Comparison of ENCODE assay signal across 8 cellular contexts in the genomic region with DNA sequence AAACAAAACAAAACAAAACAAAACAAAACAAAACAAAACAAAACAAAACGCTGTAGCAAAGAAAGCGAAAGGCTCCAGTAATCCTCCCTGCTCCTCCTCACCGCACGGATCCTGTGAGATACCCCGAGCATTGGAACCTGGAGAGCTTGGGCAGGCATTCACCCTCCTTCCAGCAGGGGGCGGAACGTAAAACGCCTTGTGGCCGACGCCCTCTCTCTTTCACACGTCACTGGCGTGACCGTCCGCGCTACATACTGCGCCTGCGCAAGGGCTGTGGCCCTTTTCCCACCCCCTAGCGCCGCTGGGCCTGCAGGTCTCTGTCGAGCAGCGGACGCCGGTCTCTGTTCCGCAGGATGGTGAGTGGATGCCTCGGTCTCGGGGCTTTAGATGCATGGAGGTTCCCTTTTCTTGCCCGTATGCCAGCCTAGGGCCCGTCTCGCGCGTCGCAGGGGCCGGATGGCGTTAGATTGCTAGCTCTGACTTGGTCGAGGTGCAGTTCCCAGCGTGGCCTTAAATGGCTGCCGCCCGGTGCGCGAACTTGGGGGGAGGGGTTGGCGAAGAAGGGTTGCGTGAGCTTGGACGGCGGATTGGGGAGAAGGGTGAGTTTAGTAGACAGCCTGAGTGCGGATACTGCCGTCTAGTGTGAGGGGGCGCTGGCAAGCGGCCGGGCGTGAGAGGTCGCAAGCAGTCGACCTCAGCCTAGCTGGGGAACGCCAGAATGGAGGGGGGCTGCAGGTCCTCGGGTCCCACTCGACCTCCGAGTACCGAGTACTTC. TPM values are rescaled to one million over a fixed set of nuclear protein-coding genes. Genes with fewer than 3 reads are reported as not detected.
DNase-seq lines count a peak whose midpoint lies in the region; ATAC-seq and TF ChIP-seq lines count a peak whose summit lies in the region.

A gene (plus strand): TSS at position 279 of the 775 bp plus-strand sequence. CDS start 75 bp downstream, at position 354.

- peak; percentile 95 for ATAC-seq in GM21515 (IDR thresholded peaks at IDR 0.05; ENCODE audit: unreplicated experiment)

- peak within 1 kb of the TSS; percentile 93 for H3K4me3 ChIP-seq in OCI-LY1 (ENCODE audit: low read depth, low read length, poor library complexity, severe bottlenecking)

- peak within 1 kb of the TSS; percentile 72 for H3K4me2 ChIP-seq in OCI-LY1 (ENCODE audit: low read length)

- no peaks in the 10 kb centered on the region for H3K9me3 ChIP-seq in OCI-LY1 (ENCODE audit: low read length)

- H3K36me3 ChIP-seq in OCI-LY1 (ENCODE audit: insufficient read depth, low read length) = peaks cover 49% of the 10 kb centered on the region

- peaks cover 37% of the 10 kb centered on the region for H3K4me1 ChIP-seq in OCI-LY1 (ENCODE audit: insufficient read depth, low read length, severe bottlenecking)

- H3K4me3 Mint-ChIP-seq in endothelial cell (ENCODE audit: unreplicated experiment) = peak within 1 kb of the TSS; percentile 97

- peaks cover 51% of the 10 kb centered on the region for H3K79me2 ChIP-seq in OCI-LY1 (ENCODE audit: insufficient read depth, low read length)

- H2AFZ ChIP-seq in OCI-LY1 (ENCODE audit: low read length) = 0 out of 2 replicates have a peak within 1 kb of the TSS, but pooled peaks have one; percentile 25

- H3K4me1 Mint-ChIP-seq in endothelial cell (ENCODE audit: unreplicated experiment) = peaks cover 25% of the 10 kb centered on the region

- H3K9me3 Mint-ChIP-seq in endothelial cell (ENCODE audit: unreplicated experiment) = no peaks in the 10 kb centered on the region

- peaks cover 21% of the 10 kb centered on the region for H3K36me3 Mint-ChIP-seq in endothelial cell (ENCODE audit: low read depth, unreplicated experiment)

- H3F3A ChIP-seq in OCI-LY1 (ENCODE audit: insufficient read depth, low read length) = peaks cover 4% of the 10 kb centered on the region

- TF ChIP-seq CTCF in OCI-LY1 (IDR thresholded peaks at IDR 0.05; ENCODE audit: low read length) (peak; percentile 77), endothelial cell (IDR thresholded peaks at IDR 0.05; ENCODE audit: unreplicated experiment) (peak; percentile 96)

- H3K27ac ChIP-seq in OCI-LY1 (ENCODE audit: low read depth, low read length, poor library complexity, severe bottlenecking) = peak within 1 kb of the TSS; percentile 74

- H3K9me2 ChIP-seq in OCI-LY1 (ENCODE audit: low read depth, low read length) = no peaks in the 10 kb centered on the region

- H3K27me3 Mint-ChIP-seq in endothelial cell (ENCODE audit: unreplicated experiment) = no peaks in the 10 kb centered on the region

- H3K27ac Mint-ChIP-seq in endothelial cell (ENCODE audit: unreplicated experiment) = peak within 1 kb of the TSS; percentile 87

- H4K20me1 ChIP-seq in OCI-LY1 (ENCODE audit: insufficient read depth, low read length) = no peaks in the 10 kb centered on the region

- H3K27me3 ChIP-seq in OCI-LY1 (ENCODE audit: insufficient read depth, low read length) = no peaks in the 10 kb centered on the region

- H3K9ac ChIP-seq in OCI-LY1 (ENCODE audit: low read length) = peak within 1 kb of the TSS; percentile 98

- peak; percentile 97 for DNase-seq in DMS114 treated with DMSO at 0.1 percent for 48 hours (lab: John Stamatoyannopoulos, UW; ENCODE audit: unreplicated experiment)
- DNase-seq in HuH-7 (ENCODE audit: low spot score) = peak; percentile 81
- peak; percentile 96 for DNase-seq in activated CD8-positive, alpha-beta memory T cell treated with anti-CD3 and anti-CD28 coated beads, Interleukin-2, amount 50 U/mL, for 4 hours
- DNase-seq in endothelial cell (ENCODE audit: low spot score) = peak; percentile 98
- DNase-seq in midbrain (lab: John Stamatoyannopoulos, UW) = peak; percentile 97
- DNase-seq in stimulated activated CD8-positive, alpha-beta memory T cell treated with anti-CD3 and anti-CD28 coated beads, Interleukin-2, amount 100 ng/mL, for 1 hour (ENCODE audit: low read depth in 2 of 2) = peak; percentile 93 to 96

RNA-seq across cellular contexts. Expression of the gene that starts here (rescaled TPM):
- total RNA-seq in endothelial cell (ENCODE audit: unreplicated experiment) = 1,318 TPM

Comparison
In these comparisons a context has a peak if more than half of its experiments do, and no peak if none do; other contexts are left out.
1. Peak in every context shown above with its lines: DNase-seq, ATAC-seq, H3K4me3 ChIP-seq and H3K27ac ChIP-seq.